ENCODE assay signal across 10 cellular contexts in the genomic region with DNA sequence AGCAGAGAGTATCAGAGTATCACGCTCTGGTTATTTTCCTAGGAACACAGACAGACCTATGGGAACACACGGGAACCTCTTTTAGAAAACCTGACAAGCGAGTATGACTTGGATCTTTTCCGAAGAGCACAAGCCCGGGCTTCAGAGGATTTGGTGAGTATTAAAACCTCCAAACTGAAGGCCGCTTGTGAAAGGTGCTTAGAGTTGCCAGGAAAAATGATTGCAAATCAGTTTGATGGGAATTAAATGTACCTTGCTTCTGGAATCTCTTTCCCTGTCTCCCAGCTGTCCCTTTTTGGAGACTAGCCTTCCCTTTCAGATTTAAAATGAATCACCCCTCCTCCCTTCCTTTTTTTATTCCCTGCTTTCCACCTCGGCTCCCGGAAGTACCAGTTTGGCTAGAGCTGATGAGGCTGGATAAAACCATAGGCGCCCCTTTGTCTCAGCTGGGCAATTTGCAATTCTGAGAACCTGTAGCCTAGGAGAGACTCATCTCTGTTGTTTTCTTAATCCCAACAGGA. TPM values are rescaled to one million over a fixed set of nuclear protein-coding genes. Genes with fewer than 3 reads are reported as not detected.
DNase-seq lines count a peak whose midpoint lies in the region; ATAC-seq lines count a peak whose summit lies in the region.
"Had no signal": no experiment of that assay in that cellular context is flagged by ENCODE, and none has a peak within 500 bp of the region (broad histone marks: within the 10 kb centered on the region; RNA-seq: fewer than 3 reads in every experiment).

No MANE protein-coding gene starts in this region.

- H3K27ac Mint-ChIP-seq in activated T-helper 17 cell treated with anti-CD3 and anti-CD28 coated beads, Interleukin-2, amount 50 U/mL, for 72 hours: peak overlapping the region; percentile 87

- peak overlapping the region; percentile 11 for H3K4me3 ChIP-seq in H7 (ENCODE audit: insufficient read depth, low read depth, low read length)

- H3K4me1 Mint-ChIP-seq in activated T-helper 17 cell treated with anti-CD3 and anti-CD28 coated beads, Interleukin-2, amount 50 U/mL, for 72 hours: peaks cover 32% of the 10 kb centered on the region

- H3K36me3 ChIP-seq in H7 (replicated peaks; ENCODE audit: control insufficient read depth, insufficient read depth, low read length): peaks cover 9% of the 10 kb centered on the region

- H3K9me3 Mint-ChIP-seq in activated T-helper 17 cell treated with anti-CD3 and anti-CD28 coated beads, Interleukin-2, amount 50 U/mL, for 72 hours: no peaks in the 10 kb centered on the region

- peaks cover 96% of the 10 kb centered on the region for H3K36me3 Mint-ChIP-seq in activated T-helper 17 cell treated with anti-CD3 and anti-CD28 coated beads, Interleukin-2, amount 50 U/mL, for 72 hours (ENCODE audit: low read depth)

- no peaks in the 10 kb centered on the region for H3K27me3 ChIP-seq in H7 (ENCODE audit: control insufficient read depth, insufficient read depth, low read length)

- no peak for ATAC-seq in activated T-helper 17 cell treated with anti-CD3 and anti-CD28 coated beads, Interleukin-2, amount 50 U/mL, for 72 hours (replicated peaks)
- ATAC-seq in HG03432 (IDR thresholded peaks at IDR 0.05; ENCODE audit: unreplicated experiment) (no peak), GM21619 (IDR thresholded peaks at IDR 0.05; ENCODE audit: unreplicated experiment) (no peak)
- ATAC-seq: PC-3 had no signal

- no peak overlapping the region for H3K4me3 Mint-ChIP-seq in activated T-helper 17 cell treated with anti-CD3 and anti-CD28 coated beads, Interleukin-2, amount 50 U/mL, for 72 hours

- DNase-seq in H7: peak; percentile 60
- DNase-seq in iPS DF 4.7 (ENCODE audit: extremely low read depth, low spot score): peak; percentile 83
- DNase-seq in pons (ENCODE audit: low spot score): peak; percentile 67
- no peak for DNase-seq in GDM1 (lab: John Stamatoyannopoulos, UW)
- no peak for DNase-seq in HPDE6-E6E7 (ENCODE audit: extremely low spot score)
- DNase-seq: PC-3 had no signal

- no peaks in the 10 kb centered on the region for H3K27me3 Mint-ChIP-seq in activated T-helper 17 cell treated with anti-CD3 and anti-CD28 coated beads, Interleukin-2, amount 50 U/mL, for 72 hours

RNA-seq across cellular contexts. Expression of gene KAT7, which starts 27.3 kb away (rescaled TPM):
- total RNA-seq in H7 (2014; rRNA removed; shearing (Covaris generic)): 96.1 and 153 TPM in 2 replicates
- total RNA-seq in activated T-helper 17 cell treated with anti-CD3 and anti-CD28 coated beads, Interleukin-2, amount 50 U/mL, for 72 hours: 10 to 100 TPM; 66.4 to 86.4 TPM

RNA-seq across cellular contexts. Expression of gene TAC4, which starts 32.0 kb away (rescaled TPM):
- not detected in 2 replicates for total RNA-seq in H7 (2014; rRNA removed; shearing (Covaris generic))
- total RNA-seq in activated T-helper 17 cell treated with anti-CD3 and anti-CD28 coated beads, Interleukin-2, amount 50 U/mL, for 72 hours: not detected
- total RNA-seq: activated CD8-positive, alpha-beta memory T cell treated with anti-CD3 and anti-CD28 coated beads for 36 hours; PC-3 had no signal

RNA-seq across cellular contexts. Expression of gene FAM117A, which starts 51.9 kb away (rescaled TPM):
- total RNA-seq in H7 (2014; rRNA removed; shearing (Covaris generic)): 21.8 and 24.3 TPM in 2 replicates
- total RNA-seq in activated T-helper 17 cell treated with anti-CD3 and anti-CD28 coated beads, Interleukin-2, amount 50 U/mL, for 72 hours: 10 to 100 TPM; 25.8 TPM

Comparison
In these comparisons a context has a peak if more than half of its experiments do, and no peak if none do; other contexts are left out.
1. DNase-seq: peak in H7 (single experiment), iPS DF 4.7 (single experiment) and pons (single experiment); none in GDM1 (single experiment) and HPDE6-E6E7 (single experiment).